30 cellular contexts compared by ENCODE assay signal in the genomic region with DNA sequence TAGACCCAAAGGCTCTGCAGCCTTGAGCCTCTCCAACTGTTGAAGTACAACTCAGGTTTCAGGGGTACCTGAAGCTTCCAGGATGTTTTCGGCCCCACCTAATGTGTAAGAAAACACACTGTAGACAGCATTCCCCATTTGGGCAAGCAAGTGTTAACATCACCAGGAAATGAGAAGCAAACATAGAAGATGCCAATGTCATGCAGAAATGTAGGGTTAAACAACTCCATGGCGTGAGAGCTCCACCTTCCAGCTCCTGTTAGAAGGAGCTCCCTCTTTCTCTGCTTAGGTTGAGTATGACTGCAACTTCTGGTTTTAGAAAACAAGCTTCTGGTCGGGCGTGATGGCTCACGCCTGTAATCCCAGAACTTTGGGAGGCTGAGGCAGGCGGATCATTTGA. TPM values are rescaled to one million over a fixed set of nuclear protein-coding genes. Genes with fewer than 3 reads are reported as not detected.
"Had no signal": no experiment of that assay in that cellular context is flagged by ENCODE, and none has a peak within 500 bp of the region (broad histone marks: within the 10 kb centered on the region; RNA-seq: fewer than 3 reads in every experiment).

No MANE protein-coding gene starts in this region.

- H3K27ac ChIP-seq: adrenal gland, ascending aorta, brain microvascular endothelial cell, foreskin keratinocyte, left lung, sigmoid colon, stomach, suprapubic skin, tibial nerve had no signal

- H3K4me3 ChIP-seq: adrenal gland, ascending aorta, left lung, sigmoid colon, smooth muscle cell, stomach, suprapubic skin, tibial nerve had no signal

- H3K27me3 ChIP-seq: ascending aorta had no signal

- H3K9me3 ChIP-seq: adrenal gland, ascending aorta, left lung, sigmoid colon, suprapubic skin had no signal

- DNase-seq: activated CD8-positive, alpha-beta memory T cell treated with anti-CD3 and anti-CD28 coated beads for 24 hours; activated CD8-positive, alpha-beta memory T cell treated with anti-CD3 and anti-CD28 coated beads, Interleukin-2, amount 50 U/mL, for 4 hours; activated T-cell treated with anti-CD3 and anti-CD28 coated beads, Interleukin-2, amount 50 U/mL, for 24 hours; adrenal gland; brain microvascular endothelial cell; caudate nucleus; effector memory CD4-positive, alpha-beta T cell; foreskin keratinocyte; immature natural killer cell; left lung; midbrain; natural killer cell; sigmoid colon; stimulated activated CD4-positive, alpha-beta T cell treated with anti-CD3 and anti-CD28 coated beads, Interleukin-15, amount 100 ng/mL, for 24 hours; stomach had no signal

- ATAC-seq: activated T-helper 17 cell treated with anti-CD3 and anti-CD28 coated beads, Interleukin-2, amount 50 U/mL, for 72 hours; foreskin keratinocyte; left lung; natural killer cell; stimulated activated memory B cell treated with anti-CD40 and anti-IgM and Interleukin-4, amounts not matched to agents 10 μg/mL and 1 μg/mL and 100 μg/mL, for 72 hours had no signal

- H3K4me1 ChIP-seq: adrenal gland, ascending aorta, foreskin keratinocyte, left lung, sigmoid colon, stomach, suprapubic skin, tibial nerve had no signal

- H3K36me3 ChIP-seq: adrenal gland, ascending aorta, brain microvascular endothelial cell, left lung, sigmoid colon, stomach, suprapubic skin, tibial nerve had no signal

RNA-seq across cellular contexts. Expression of gene LHX2, which starts 50.6 kb away (rescaled TPM):
- total RNA-seq: activated T-helper 17 cell treated with anti-CD3 and anti-CD28 coated beads, Interleukin-2, amount 50 U/mL, for 72 hours; ascending aorta; dermis microvascular lymphatic vessel endothelial cell; foreskin keratinocyte; glomerular endothelial cell; kidney epithelial cell; left lung; lung microvascular endothelial cell; natural killer cell; osteoblast; posterior vena cava; renal cortical epithelial cell; smooth muscle cell; tibial nerve; urinary bladder had no signal
- polyA plus RNA-seq: esophagus, foreskin keratinocyte, immature natural killer cell, sigmoid colon, smooth muscle cell, stomach, urinary bladder had no signal
